1 cellular context compared by ENCODE assay signal in genomic region chr6:33784787-33785186, GRCh38.
TF ChIP-seq lines count a peak whose summit lies in the region.

No MANE protein-coding gene starts in this region.

TF ChIP-seq in SK-N-SH, 30 proteins besides CTCF, POLR2A, EP300 and RAD21:
- TF ChIP-seq, protein P1, sequence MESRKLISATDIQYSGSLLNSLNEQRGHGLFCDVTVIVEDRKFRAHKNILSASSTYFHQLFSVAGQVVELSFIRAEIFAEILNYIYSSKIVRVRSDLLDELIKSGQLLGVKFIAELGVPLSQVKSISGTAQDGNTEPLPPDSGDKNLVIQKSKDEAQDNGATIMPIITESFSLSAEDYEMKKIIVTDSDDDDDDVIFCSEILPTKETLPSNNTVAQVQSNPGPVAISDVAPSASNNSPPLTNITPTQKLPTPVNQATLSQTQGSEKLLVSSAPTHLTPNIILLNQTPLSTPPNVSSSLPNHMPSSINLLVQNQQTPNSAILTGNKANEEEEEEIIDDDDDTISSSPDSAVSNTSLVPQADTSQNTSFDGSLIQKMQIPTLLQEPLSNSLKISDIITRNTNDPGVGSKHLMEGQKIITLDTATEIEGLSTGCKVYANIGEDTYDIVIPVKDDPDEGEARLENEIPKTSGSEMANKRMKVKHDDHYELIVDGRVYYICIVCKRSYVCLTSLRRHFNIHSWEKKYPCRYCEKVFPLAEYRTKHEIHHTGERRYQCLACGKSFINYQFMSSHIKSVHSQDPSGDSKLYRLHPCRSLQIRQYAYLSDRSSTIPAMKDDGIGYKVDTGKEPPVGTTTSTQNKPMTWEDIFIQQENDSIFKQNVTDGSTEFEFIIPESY (IDR thresholded peaks at IDR 0.05; ENCODE audit: borderline replicate concordance, low read depth) = no peak
- TF ChIP-seq RCOR1 (IDR thresholded peaks at IDR 0.05; ENCODE audit: low read length) = no peak
- TF ChIP-seq REST (IDR thresholded peaks at IDR 0.05; ENCODE audit: low read depth, low read length) = no peak
- no peak for TF ChIP-seq SIN3A (IDR thresholded peaks at IDR 0.05; ENCODE audit: borderline replicate concordance, low read depth, low read length)
- no peak for TF ChIP-seq MAX (IDR thresholded peaks at IDR 0.05; ENCODE audit: low read depth)
- no peak for TF ChIP-seq RFX5 (IDR thresholded peaks at IDR 0.05; ENCODE audit: low read length)
- TF ChIP-seq GATA2 (CRISPR knock-in tag; IDR thresholded peaks at IDR 0.05) = no peak
- TF ChIP-seq JUND (IDR thresholded peaks at IDR 0.05) = no peak
- TF ChIP-seq PBX3 (IDR thresholded peaks at IDR 0.05) = no peak
- no peak for TF ChIP-seq CHD2 (IDR thresholded peaks at IDR 0.05; ENCODE audit: low read length, partially characterized antibody)
- TF ChIP-seq POLR2AphosphoS5 (IDR thresholded peaks at IDR 0.05; ENCODE audit: low read depth, low read length) = no peak
- TF ChIP-seq TCF12 (IDR thresholded peaks at IDR 0.05) = no peak
- no peak for TF ChIP-seq TAF1 (IDR thresholded peaks at IDR 0.05; ENCODE audit: borderline replicate concordance, low read depth, low read length)
- TF ChIP-seq, protein P2, sequence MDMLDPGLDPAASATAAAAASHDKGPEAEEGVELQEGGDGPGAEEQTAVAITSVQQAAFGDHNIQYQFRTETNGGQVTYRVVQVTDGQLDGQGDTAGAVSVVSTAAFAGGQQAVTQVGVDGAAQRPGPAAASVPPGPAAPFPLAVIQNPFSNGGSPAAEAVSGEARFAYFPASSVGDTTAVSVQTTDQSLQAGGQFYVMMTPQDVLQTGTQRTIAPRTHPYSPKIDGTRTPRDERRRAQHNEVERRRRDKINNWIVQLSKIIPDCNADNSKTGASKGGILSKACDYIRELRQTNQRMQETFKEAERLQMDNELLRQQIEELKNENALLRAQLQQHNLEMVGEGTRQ (IDR thresholded peaks at IDR 0.05; ENCODE audit: borderline replicate concordance, low read depth, low read length) = no peak
- no peak for TF ChIP-seq MEF2A (IDR thresholded peaks at IDR 0.05; ENCODE audit: borderline replicate concordance, low read depth)
